Comparison of ENCODE assay signal across 8 cellular contexts in the genomic region with DNA sequence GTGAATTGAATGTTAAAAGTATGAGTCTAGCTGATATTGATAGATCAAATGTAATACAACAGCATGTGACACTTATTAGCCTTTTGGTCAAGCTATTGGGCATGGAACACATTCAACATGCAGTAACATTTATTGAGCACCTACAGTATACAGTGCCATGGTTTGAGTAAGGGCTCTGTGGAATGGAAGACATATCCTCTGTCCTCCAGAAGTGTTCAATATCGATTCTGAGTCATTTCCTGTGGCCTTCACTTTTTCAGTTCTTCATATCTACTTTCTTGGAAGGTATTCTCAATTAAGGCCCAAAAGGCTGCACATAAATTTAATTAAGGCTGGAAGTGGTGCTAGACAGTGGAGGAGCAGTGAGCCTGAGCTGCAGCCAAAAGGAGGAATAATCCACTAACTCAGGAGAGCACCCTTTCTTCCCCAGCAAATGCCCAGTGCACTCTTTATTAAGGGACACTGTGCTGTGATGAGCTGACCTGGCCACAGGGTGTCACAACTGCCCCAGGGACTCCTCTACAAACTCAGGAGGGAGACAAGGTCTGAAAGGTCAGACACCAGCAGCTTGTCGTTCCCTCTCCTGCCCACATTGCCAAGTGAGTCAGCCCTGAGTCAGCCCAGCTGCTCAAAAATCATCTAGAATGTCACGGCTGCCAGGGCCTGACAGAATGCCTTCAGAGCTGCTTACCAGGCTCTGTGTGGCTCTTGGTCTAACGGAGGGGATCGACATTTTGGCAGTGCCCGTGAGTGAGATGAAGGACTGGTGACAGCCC.
DNase-seq lines count a peak whose midpoint lies in the region; ATAC-seq and TF ChIP-seq lines count a peak whose summit lies in the region.

No MANE protein-coding gene starts in this region.

- H3K4me1 Mint-ChIP-seq in effector memory CD8-positive, alpha-beta T cell (ENCODE audit: low read depth in 2 of 2): peaks cover 17 to 25% of the 10 kb centered on the region in 2 donors

- H3K27ac Mint-ChIP-seq in effector memory CD8-positive, alpha-beta T cell: peak overlapping the region; percentile 12 to 65

- peaks cover 16% of the 10 kb centered on the region for H3K4me1 ChIP-seq in mucosa of descending colon (ENCODE audit: low read depth)

- peak overlapping the region in 1 of 2 donors; percentile 34 for H3K4me3 Mint-ChIP-seq in effector memory CD8-positive, alpha-beta T cell

- intact Hi-C loops in mucosa of descending colon (cut with DNase I, micrococcal nuclease): loop anchor here in 1 of 2 donors (2.0 kb wide), 1 partner anchor 118 kb away; no protein-coding TSS in a partner anchor

- H3K9me3 ChIP-seq in mucosa of descending colon: no peaks in the 10 kb centered on the region

- H3K9me3 Mint-ChIP-seq in effector memory CD8-positive, alpha-beta T cell: no peaks in the 10 kb centered on the region

- no peaks in the 10 kb centered on the region for H3K36me3 Mint-ChIP-seq in effector memory CD8-positive, alpha-beta T cell (ENCODE audit: insufficient read depth)

- DNase-seq in NCI-H2171 treated with DMSO at 0.1 percent for 48 hours (lab: John Stamatoyannopoulos, UW) (peak; percentile 70), mucosa of descending colon (peak; percentile 71 to 80 (median 76))
- DNase-seq in activated CD4-positive, alpha-beta T cell treated with anti-CD3 and anti-CD28 coated beads, Interleukin-2, amount 50 U/mL, for 48 hours: peak; percentile 84 to 90
- DNase-seq in effector memory CD8-positive, alpha-beta T cell: peak; percentile 44 to 49 (median 49)
- DNase-seq in stimulated activated CD8-positive, alpha-beta memory T cell treated with anti-CD3 and anti-CD28 coated beads, Interleukin-4, amount 100 ng/mL, for 24 hours (ENCODE audit: low read depth): peak; percentile 74

- H3K27me3 Mint-ChIP-seq in effector memory CD8-positive, alpha-beta T cell: no peaks in the 10 kb centered on the region

- H3K36me3 ChIP-seq in mucosa of descending colon (ENCODE audit: low read depth): no peaks in the 10 kb centered on the region

- no peak overlapping the region for H3K4me3 ChIP-seq in mucosa of descending colon

- ATAC-seq in GM21786 (IDR thresholded peaks at IDR 0.05; ENCODE audit: unreplicated experiment) (peak; percentile 68), mucosa of descending colon (peak; percentile 96), GM21423 (IDR thresholded peaks at IDR 0.05; ENCODE audit: unreplicated experiment) (no peak), HG02642 (IDR thresholded peaks at IDR 0.05; ENCODE audit: poor library complexity, unreplicated experiment) (no peak)
- ATAC-seq in effector memory CD8-positive, alpha-beta T cell (replicated peaks): peak; percentile 99

- peak; percentile 28 for TF ChIP-seq CTCF in mucosa of descending colon (IDR thresholded peaks at IDR 0.05)

Comparison
In these comparisons a context has a peak if more than half of its experiments do, and no peak if none do; other contexts are left out.
1. ATAC-seq: peak in GM21786 (single experiment), effector memory CD8-positive, alpha-beta T cell (single experiment) and mucosa of descending colon (single experiment); none in GM21423 (single experiment) and HG02642 (single experiment).
2. Peak in every context shown above with its lines, with median percentiles within 50 percentile points of each other: DNase-seq.